In the genomic region with DNA sequence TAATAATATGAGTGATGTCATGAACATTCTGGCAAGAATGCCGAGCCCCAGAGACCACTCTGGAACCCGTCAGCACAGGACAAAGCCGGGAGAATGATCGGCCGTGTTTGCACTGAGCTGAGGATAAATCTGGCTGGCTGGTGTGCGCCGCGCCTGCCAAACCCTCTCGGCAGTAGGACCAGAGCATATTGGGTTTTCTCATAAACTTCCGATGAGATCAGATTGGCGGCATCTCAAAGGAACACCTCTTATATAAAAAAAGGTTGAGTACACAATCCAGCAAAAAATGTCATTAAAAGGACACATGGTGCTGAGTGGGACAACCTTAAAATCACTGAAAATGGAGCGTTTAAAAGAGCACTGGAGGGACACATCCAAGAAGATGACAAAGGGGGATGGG, we compare ENCODE assay signal across 22 cellular contexts.
"Had no signal": no experiment of that assay in that cellular context is flagged by ENCODE, and none has a peak within 500 bp of the region (broad histone marks: within the 10 kb centered on the region; RNA-seq: fewer than 3 reads in every experiment).

No MANE protein-coding gene starts in this region.

- H3K36me3 ChIP-seq: adrenal gland, colonic mucosa, gastroesophageal sphincter had no signal

- H3K27ac ChIP-seq: adrenal gland, body of pancreas, colonic mucosa, epithelial cell of prostate, gastroesophageal sphincter had no signal

- H3K9me3 ChIP-seq: adrenal gland, body of pancreas, colonic mucosa, gastroesophageal sphincter had no signal

- H3K4me1 ChIP-seq: adrenal gland, body of pancreas, colonic mucosa, gastroesophageal sphincter had no signal

- H3K4me3 ChIP-seq: adrenal gland, body of pancreas, colonic mucosa, gastroesophageal sphincter had no signal

- H3K27me3 ChIP-seq: adrenal gland, body of pancreas, colonic mucosa had no signal

- DNase-seq: activated CD4-positive, alpha-beta memory T cell treated with anti-CD3 and anti-CD28 coated beads, Interleukin-2, amount 10 ng/mL, durations not matched to agents 7 days and 5 days; activated CD4-positive, alpha-beta T cell treated with anti-CD3 and anti-CD28 coated beads for 1 hour; activated CD4-positive, alpha-beta T cell treated with anti-CD3 and anti-CD28 coated beads for 4 hours; activated CD4-positive, alpha-beta T cell treated with anti-CD3 and anti-CD28 coated beads, Interleukin-2, amount 10 ng/mL, durations not matched to agents 7 days and 5 days; activated CD4-positive, alpha-beta T cell treated with anti-CD3 and anti-CD28 coated beads, Interleukin-2, amount 50 U/mL, for 4 hours; activated effector memory CD4-positive, alpha-beta T cell treated with anti-CD3 and anti-CD28 coated beads, Interleukin-2, amount 50 U/mL, for 16 hours; activated naive CD4-positive, alpha-beta T cell treated with anti-CD3 and anti-CD28 coated beads for 36 hours; activated naive CD8-positive, alpha-beta T cell treated with anti-CD3 and anti-CD28 coated beads for 36 hours; activated naive CD8-positive, alpha-beta T cell treated with anti-CD3 and anti-CD28 coated beads, Interleukin-2, amount 50 U/mL, for 24 hours; activated T-cell treated with anti-CD3 and anti-CD28 coated beads, Interleukin-2, amount 50 U/mL, for 4 hours; adrenal gland; amygdala; aorta; body of pancreas; caudate nucleus; colonic mucosa; effector CD8-positive, alpha-beta T cell; foreskin fibroblast; T-helper 2 cell had no signal

- ATAC-seq: activated naive CD8-positive, alpha-beta T cell treated with anti-CD3 and anti-CD28 coated beads, Interleukin-2, amount 50 U/mL, for 24 hours; activated T-cell treated with anti-CD3 and anti-CD28 coated beads, Interleukin-2, amount 50 U/mL, for 4 hours; body of pancreas; gastroesophageal sphincter; WTC11 had no signal
